ENCODE assay signal across 1 cellular context in genomic region chr13:20125783-20126165, GRCh38.
TF ChIP-seq lines count a peak whose summit lies in the region.

No MANE protein-coding gene starts in this region.

TF ChIP-seq in A549, 52 proteins besides CTCF, POLR2A, EP300 and RAD21 (continued from another document):
- TF ChIP-seq CHD4 (IDR thresholded peaks at IDR 0.05; ENCODE audit: borderline replicate concordance), result no peak
- TF ChIP-seq KDM5A (IDR thresholded peaks at IDR 0.05), result no peak
